25 cellular contexts compared by ENCODE assay signal in genomic region chr9:103991001-103991400, GRCh38.
"Had no signal": no experiment of that assay in that cellular context is flagged by ENCODE, and none has a peak within 500 bp of the region (broad histone marks: within the 10 kb centered on the region; RNA-seq: fewer than 3 reads in every experiment).

No MANE protein-coding gene starts in this region.

- H3K4me1 Mint-ChIP-seq: activated naive CD8-positive, alpha-beta T cell treated with anti-CD3 and anti-CD28 coated beads for 36 hours; T-helper 17 cell had no signal

- H3K4me3 Mint-ChIP-seq: activated CD4-positive, alpha-beta T cell treated with anti-CD3 and anti-CD28 coated beads, Interleukin-2, amount 10 ng/mL, durations not matched to agents 7 days and 5 days; activated CD8-positive, alpha-beta T cell treated with anti-CD3 and anti-CD28 coated beads, Interleukin-2, amount 10 ng/mL, durations not matched to agents 7 days and 5 days; activated naive CD4-positive, alpha-beta T cell treated with anti-CD3 and anti-CD28 coated beads for 36 hours; activated naive CD8-positive, alpha-beta T cell treated with anti-CD3 and anti-CD28 coated beads for 36 hours; nephron; T-helper 17 cell had no signal

- H3K27me3 ChIP-seq: adrenal gland, body of pancreas, esophagus squamous epithelium, ovary, right lobe of liver had no signal

- H3K27ac Mint-ChIP-seq: activated CD4-positive, alpha-beta T cell treated with anti-CD3 and anti-CD28 coated beads, Interleukin-2, amount 10 ng/mL, durations not matched to agents 7 days and 5 days; activated CD8-positive, alpha-beta T cell treated with anti-CD3 and anti-CD28 coated beads, Interleukin-2, amount 10 ng/mL, durations not matched to agents 7 days and 5 days; activated naive CD4-positive, alpha-beta T cell treated with anti-CD3 and anti-CD28 coated beads for 36 hours; activated naive CD8-positive, alpha-beta T cell treated with anti-CD3 and anti-CD28 coated beads for 36 hours; nephron; progenitor cell of endocrine pancreas; T-helper 17 cell had no signal

- ATAC-seq: activated CD8-positive, alpha-beta T cell treated with anti-CD3 and anti-CD28 coated beads, Interleukin-2, amount 10 ng/mL, durations not matched to agents 7 days and 5 days; body of pancreas; left ventricle myocardium superior; right lobe of liver; stimulated activated naive CD8-positive, alpha-beta T cell treated with anti-CD3 and anti-CD28 coated beads, Interleukin-15, Interleukin-2, amounts not matched to agents 100 U/mL and 50 U/mL, for 24 hours had no signal

- H3K4me1 ChIP-seq: adrenal gland, body of pancreas, esophagus squamous epithelium, right lobe of liver had no signal

- H3K27ac ChIP-seq: adrenal gland, body of pancreas, epithelial cell of prostate, esophagus squamous epithelium, ovary, right lobe of liver, thoracic aorta had no signal

- H3K9me3 Mint-ChIP-seq: activated CD4-positive, alpha-beta T cell treated with anti-CD3 and anti-CD28 coated beads, Interleukin-2, amount 10 ng/mL, durations not matched to agents 7 days and 5 days; activated naive CD4-positive, alpha-beta T cell treated with anti-CD3 and anti-CD28 coated beads for 36 hours; activated naive CD8-positive, alpha-beta T cell treated with anti-CD3 and anti-CD28 coated beads for 36 hours had no signal

- H3K27me3 Mint-ChIP-seq: progenitor cell of endocrine pancreas, T-helper 17 cell had no signal

- DNase-seq: activated CD4-positive, alpha-beta T cell treated with anti-CD3 and anti-CD28 coated beads for 1 hour; activated CD4-positive, alpha-beta T cell treated with anti-CD3 and anti-CD28 coated beads, Interleukin-2, amount 10 ng/mL, durations not matched to agents 7 days and 5 days; activated CD8-positive, alpha-beta T cell treated with anti-CD3 and anti-CD28 coated beads, Interleukin-2, amount 10 ng/mL, durations not matched to agents 7 days and 5 days; activated naive CD8-positive, alpha-beta T cell treated with anti-CD3 and anti-CD28 coated beads for 36 hours; adrenal gland; aorta; body of pancreas; dermis blood vessel endothelial cell; effector CD4-positive, alpha-beta T cell; esophagus squamous epithelium; foreskin melanocyte; islet precursor cell; left ventricle myocardium superior; ovary; right lobe of liver; stimulated activated CD4-positive, alpha-beta T cell treated with anti-CD3 and anti-CD28 coated beads, Interleukin-2, amount 100 ng/mL, for 48 hours; stimulated activated naive CD8-positive, alpha-beta T cell treated with anti-CD3 and anti-CD28 coated beads, Interleukin-15, Interleukin-2, amounts not matched to agents 100 U/mL and 50 U/mL, for 24 hours; T-helper 17 cell; T1000; trophoblast cell had no signal

- H3K36me3 Mint-ChIP-seq: activated naive CD8-positive, alpha-beta T cell treated with anti-CD3 and anti-CD28 coated beads for 36 hours had no signal

- H3K4me3 ChIP-seq: adrenal gland, body of pancreas, esophagus squamous epithelium, ovary, right lobe of liver, thoracic aorta had no signal

- H3K36me3 ChIP-seq: adrenal gland, esophagus squamous epithelium, ovary, right lobe of liver, thoracic aorta had no signal
